ENCODE assay signal across 15 cellular contexts in the genomic region with DNA sequence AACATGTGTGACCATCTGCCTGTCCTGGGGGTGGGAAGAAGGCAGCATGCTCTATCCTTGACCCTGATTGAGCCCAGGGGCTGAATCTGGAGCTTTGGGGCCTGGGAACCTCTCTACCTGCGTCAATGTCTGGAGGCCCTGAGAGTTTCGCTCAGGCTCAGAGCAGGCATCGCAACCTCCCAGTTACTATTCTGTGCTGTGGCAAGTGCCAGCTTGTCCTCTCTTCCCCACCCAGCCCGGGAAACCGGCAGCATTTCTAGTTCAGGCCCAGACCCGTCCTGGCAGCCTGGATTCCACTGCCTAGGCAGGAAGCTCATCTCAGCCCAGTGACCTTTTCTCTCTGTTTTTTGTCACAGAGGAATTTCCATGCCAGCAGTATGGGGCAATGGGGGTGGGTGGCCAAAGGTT. TPM values are rescaled to one million over a fixed set of nuclear protein-coding genes. Genes with fewer than 3 reads are reported as not detected.
DNase-seq lines count a peak whose midpoint lies in the region; FAIRE-seq and TF ChIP-seq lines count a peak whose summit lies in the region.
"Had no signal": no experiment of that assay in that cellular context is flagged by ENCODE, and none has a peak within 500 bp of the region (broad histone marks: within the 10 kb centered on the region; RNA-seq: fewer than 3 reads in every experiment).

No MANE protein-coding gene starts in this region.

- H3K4me3 ChIP-seq in bronchial epithelial cell (ENCODE audit: low read depth, low read length) (no peak overlapping the region), smooth muscle cell (no peak overlapping the region)
- H3K4me3 ChIP-seq in CD4-positive, alpha-beta memory T cell (ENCODE audit: low read length in 2 of 2) = no peak overlapping the region
- H3K4me3 ChIP-seq: adrenal gland, K562, SK-N-MC had no signal

- no peaks in the 10 kb centered on the region for H3K27me3 ChIP-seq in bronchial epithelial cell (ENCODE audit: control insufficient read depth, insufficient read depth, low read length)
- peaks cover 9% of the 10 kb centered on the region for H3K27me3 ChIP-seq in smooth muscle cell (ENCODE audit: low read depth)
- H3K27me3 ChIP-seq in CD4-positive, alpha-beta memory T cell (ENCODE audit: insufficient read depth, low read length) = no peaks in the 10 kb centered on the region
- H3K27me3 ChIP-seq: adrenal gland had no signal

- intact Hi-C loops in CD4-positive, alpha-beta memory T cell (cut with micrococcal nuclease) = no loop called here

- peak overlapping the region; percentile 89 for H3K27ac ChIP-seq in smooth muscle cell (ENCODE audit: low read depth)
- no peak overlapping the region for H3K27ac ChIP-seq in CD4-positive, alpha-beta memory T cell (ENCODE audit: low read depth, low read length)
- H3K27ac ChIP-seq: adrenal gland, SK-N-MC had no signal

- DNase-seq in NCI-H526 (lab: John Stamatoyannopoulos, UW) (peak; percentile 13 to 26), NCI-H526 treated with DMSO at 0.1 percent for 48 hours (lab: John Stamatoyannopoulos, UW) (no peak), NCI-H2171 treated with DMSO at 0.1 percent for 48 hours (lab: John Stamatoyannopoulos, UW) (peak; percentile 86), bronchial epithelial cell (ENCODE audit: low read depth) (peak; percentile 99), smooth muscle cell (lab: John Stamatoyannopoulos, UW; ENCODE audit: unreplicated experiment) (no peak), NCI-H446 treated with DMSO at 0.1 percent for 48 hours (lab: John Stamatoyannopoulos, UW) (no peak)
- no peak for DNase-seq in CD4-positive, alpha-beta memory T cell
- DNase-seq in effector CD8-positive, alpha-beta T cell (lab: John Stamatoyannopoulos, UW) = no peak
- DNase-seq: adrenal gland; CD4-positive, CD25-positive, alpha-beta regulatory T cell had no signal

- peaks cover 7 to 17% of the 10 kb centered on the region in 2 donors for H3K27me3 Mint-ChIP-seq in CD4-positive, alpha-beta memory T cell

- peak overlapping the region in 3 of 7 donors; percentile 50 to 62 (median 53) for H3K27ac Mint-ChIP-seq in CD4-positive, alpha-beta memory T cell

- no peaks in the 10 kb centered on the region for H3K36me3 Mint-ChIP-seq in CD4-positive, alpha-beta memory T cell
- H3K36me3 Mint-ChIP-seq: CD4-positive, CD25-positive, alpha-beta regulatory T cell had no signal

- TF ChIP-seq CTCF in bronchial epithelial cell (IDR thresholded peaks at IDR 0.05; ENCODE audit: insufficient read depth, low read length, severe bottlenecking) (no peak), smooth muscle cell (IDR thresholded peaks at IDR 0.05; ENCODE audit: borderline replicate concordance, insufficient read depth, poor library complexity, severe bottlenecking) (no peak)

- H3K9ac ChIP-seq in smooth muscle cell (ENCODE audit: low read depth) = peak overlapping the region; percentile 48

- no peaks in the 10 kb centered on the region for H3K36me3 ChIP-seq in bronchial epithelial cell (ENCODE audit: control insufficient read depth, insufficient read depth, low read length)
- no peaks in the 10 kb centered on the region for H3K36me3 ChIP-seq in smooth muscle cell (ENCODE audit: low read depth)
- no peaks in the 10 kb centered on the region for H3K36me3 ChIP-seq in CD4-positive, alpha-beta memory T cell (ENCODE audit: insufficient read depth, low read length)
- H3K36me3 ChIP-seq: adrenal gland had no signal

- H3K9me3 Mint-ChIP-seq in CD4-positive, alpha-beta memory T cell = no peaks in the 10 kb centered on the region
- H3K9me3 Mint-ChIP-seq: neural crest cell had no signal

- peak overlapping the region; percentile 57 for H3K4me2 ChIP-seq in smooth muscle cell

- H3K4me3 Mint-ChIP-seq in CD4-positive, alpha-beta memory T cell = no peak overlapping the region
- H3K4me3 Mint-ChIP-seq: CD4-positive, CD25-positive, alpha-beta regulatory T cell; neural crest cell had no signal

- 75% methylated on average over 6 of the region's 6 CpGs for WGBS in smooth muscle cell (ENCODE audit: low lambda C conversion rate)

- no peaks in the 10 kb centered on the region for H3K9me3 ChIP-seq in smooth muscle cell (replicated peaks; ENCODE audit: low read depth)
- no peaks in the 10 kb centered on the region for H3K9me3 ChIP-seq in CD4-positive, alpha-beta memory T cell (ENCODE audit: control insufficient read depth in 1 of 2, low read length in 2 of 2)
- H3K9me3 ChIP-seq: adrenal gland had no signal

- POLR2A ChIA-PET in CD4-positive, alpha-beta memory T cell (lab: Charles Lee; ENCODE audit: partially characterized antibody) = interaction anchor here (0.7 kb wide), 1 partner anchor 42 kb away, joined by 3 read pairs; no protein-coding TSS in a partner anchor

- CTCF ChIA-PET in CD4-positive, alpha-beta memory T cell (lab: Charles Lee; ENCODE audit: partially characterized antibody) = interaction anchor here (0.6 to 4.3 kb wide), 4 partner anchors 8 to 43 kb away, joined by 3 to 58 read pairs (median 10); a partner anchor contains a TSS

- no peaks in the 10 kb centered on the region for H4K20me1 ChIP-seq in smooth muscle cell (ENCODE audit: low read depth)

- no peaks in the 10 kb centered on the region for H3F3A ChIP-seq in smooth muscle cell (ENCODE audit: low read depth)

- no peak overlapping the region for H2AFZ ChIP-seq in smooth muscle cell (ENCODE audit: low read depth)

- no peaks in the 10 kb centered on the region for H3K79me2 ChIP-seq in smooth muscle cell (ENCODE audit: low read depth)

- no peaks in the 10 kb centered on the region for H3K4me1 ChIP-seq in smooth muscle cell (ENCODE audit: low read depth)
- peaks cover 7% of the 10 kb centered on the region for H3K4me1 ChIP-seq in CD4-positive, alpha-beta memory T cell (ENCODE audit: insufficient read depth, low read length)
- H3K4me1 ChIP-seq: adrenal gland had no signal

- H3K4me1 Mint-ChIP-seq in CD4-positive, alpha-beta memory T cell = peaks cover 2 to 12% (median 4%) of the 10 kb centered on the region in 4 donors
- H3K4me1 Mint-ChIP-seq: neural crest cell had no signal

- FAIRE-seq in bronchial epithelial cell (lab: Jason Lieb, UNC) = peak; percentile 99
- FAIRE-seq: G401.6 had no signal

RNA-seq across cellular contexts. Expression of a gene that starts 10.0 kb away (rescaled TPM):
- 175 and 226 TPM in 2 replicates for total RNA-seq in bronchial epithelial cell
- 52.3 and 59.6 TPM in 2 replicates for total RNA-seq in smooth muscle cell
- polyA plus RNA-seq in smooth muscle cell = 18.1 and 57.4 TPM in 2 replicates
- total RNA-seq in CD4-positive, alpha-beta memory T cell = under 1 TPM; 0.15 to 0.50 TPM
- under 1 TPM in 1 of 2 donors, not detected in 1; 0.42 TPM for polyA plus RNA-seq in CD4-positive, alpha-beta memory T cell
- total RNA-seq: A172 had no signal

RNA-seq across cellular contexts. Expression of a gene that starts 11.8 kb away (rescaled TPM):
- total RNA-seq in bronchial epithelial cell (2.9 and 6.3 TPM in 2 replicates), smooth muscle cell (5.2 and 6.2 TPM in 2 replicates)
- 2.3 and 2.9 TPM in 2 replicates for polyA plus RNA-seq in smooth muscle cell
- 10 to 100 TPM; 13.4 to 13.6 TPM for total RNA-seq in CD4-positive, alpha-beta memory T cell
- polyA plus RNA-seq in CD4-positive, alpha-beta memory T cell = 1 to 10 TPM; 3.7 to 5.4 TPM

RNA-seq across cellular contexts. Expression of a gene that starts 31.6 kb away (rescaled TPM):
- total RNA-seq in bronchial epithelial cell (6.8 and 11.6 TPM in 2 replicates), smooth muscle cell (5.0 and 10.6 TPM in 2 replicates)
- polyA plus RNA-seq in smooth muscle cell = 1.0 and 3.8 TPM in 2 replicates
- 1 to 10 TPM; 1.2 TPM for total RNA-seq in CD4-positive, alpha-beta memory T cell
- under 1 TPM in 1 of 2 donors, not detected in 1; 0.41 TPM for polyA plus RNA-seq in CD4-positive, alpha-beta memory T cell

Comparison
In these comparisons a context has a peak if more than half of its experiments do, and no peak if none do; other contexts are left out.
1. DNase-seq: peak in NCI-H526 (2 of 2), NCI-H2171 treated with DMSO at 0.1 percent for 48 hours (single experiment) and bronchial epithelial cell (single experiment); none in NCI-H526 treated with DMSO at 0.1 percent for 48 hours (single experiment), smooth muscle cell (single experiment), CD4-positive, alpha-beta memory T cell (0 of 5), effector CD8-positive, alpha-beta T cell (single experiment) and NCI-H446 treated with DMSO at 0.1 percent for 48 hours (single experiment).
2. RNA of a gene that starts 10.0 kb away (total RNA-seq): 175 to 226 TPM in bronchial epithelial cell and 52.3 to 59.6 TPM in smooth muscle cell; 0.15 to 0.50 TPM in CD4-positive, alpha-beta memory T cell; every median in the first group is over 10 times any median in the second.